ENCODE assay signal across 19 cellular contexts in genomic region chr9:14466828-14467227, GRCh38.
DNase-seq lines count a peak whose midpoint lies in the region; ATAC-seq and TF ChIP-seq lines count a peak whose summit lies in the region.
"Had no signal": no experiment of that assay in that cellular context is flagged by ENCODE, and none has a peak within 500 bp of the region (broad histone marks: within the 10 kb centered on the region; RNA-seq: fewer than 3 reads in every experiment).

No MANE protein-coding gene starts in this region.

- no peak overlapping the region for H4K91ac ChIP-seq in trophoblast cell (ENCODE audit: low read depth, low read length)

- H3K9ac ChIP-seq in iPS-20b (ENCODE audit: low read depth, low read length), result peak overlapping the region; percentile 30; the same call in 1 of the 2 replicates
- no peak overlapping the region for H3K9ac ChIP-seq in trophoblast cell (ENCODE audit: low read length)
- H3K9ac ChIP-seq: GM23248 had no signal

- no peak overlapping the region for H3K4me3 Mint-ChIP-seq in Caco-2 (ENCODE audit: unreplicated experiment)
- H3K4me3 Mint-ChIP-seq: CD14-positive monocyte, IgD-negative memory B cell had no signal

- CTCF ChIA-PET in Caco-2 (lab: Charles Lee), result interaction anchor here (1.9 kb wide), 1 partner anchor 186 kb away, joined by 9 read pairs; no protein-coding TSS in a partner anchor

- peaks cover 14% of the 10 kb centered on the region; the same call in 1 of the 2 replicates for H3K4me1 ChIP-seq in iPS-20b (ENCODE audit: insufficient read depth, low read length)
- H3K4me1 ChIP-seq in trophoblast cell (ENCODE audit: control insufficient read depth in 1 of 2, insufficient read depth in 2 of 2, low read length in 2 of 2), result no peaks in the 10 kb centered on the region
- no peaks in the 10 kb centered on the region for H3K4me1 ChIP-seq in Caco-2

- H3K9me3 Mint-ChIP-seq in Caco-2 (ENCODE audit: unreplicated experiment), result no peaks in the 10 kb centered on the region
- H3K9me3 Mint-ChIP-seq: IgD-negative memory B cell had no signal

- no peak overlapping the region for H4K8ac ChIP-seq in trophoblast cell (ENCODE audit: low read depth, low read length)

- no peaks in the 10 kb centered on the region for H3K9me3 ChIP-seq in iPS-20b (ENCODE audit: insufficient read depth, low read depth, low read length)
- H3K9me3 ChIP-seq in trophoblast cell (ENCODE audit: insufficient read depth, low read depth, low read length), result no peaks in the 10 kb centered on the region
- no peaks in the 10 kb centered on the region for H3K9me3 ChIP-seq in Caco-2

- H3K23ac ChIP-seq in trophoblast cell (ENCODE audit: low read length), result no peak overlapping the region

- no peaks in the 10 kb centered on the region for H3K36me3 Mint-ChIP-seq in Caco-2 (ENCODE audit: insufficient read depth, unreplicated experiment)
- H3K36me3 Mint-ChIP-seq: CD14-positive monocyte, IgD-negative memory B cell had no signal

- H2AK5ac ChIP-seq in trophoblast cell (ENCODE audit: low read length), result no peak overlapping the region

- intact Hi-C loops in Caco-2 (cut with micrococcal nuclease; ENCODE audit: unreplicated experiment) (loop anchor here (10.0 kb wide), 1 partner anchor 668 kb away; no protein-coding TSS in a partner anchor), left ventricle myocardium superior (cut with micrococcal nuclease) (loop anchor here (10.0 kb wide), 1 partner anchor 188 kb away; no protein-coding TSS in a partner anchor)

- H3K4me3 ChIP-seq in H7 (ENCODE audit: insufficient read depth, low read depth, low read length), result no peak overlapping the region
- H3K4me3 ChIP-seq in iPS-20b (ENCODE audit: low read length), result peak overlapping the region; percentile 23
- H3K4me3 ChIP-seq in trophoblast cell (ENCODE audit: low read depth, low read length), result no peak overlapping the region
- no peak overlapping the region for H3K4me3 ChIP-seq in Caco-2 (ENCODE audit: low read depth, low read length)
- H3K4me3 ChIP-seq: GM23248, PC-9 had no signal

- TF ChIP-seq CTCF in VCaP (conservative IDR thresholded peaks at IDR 0.05), result no peak
- TF ChIP-seq CTCF in Caco-2 (IDR thresholded peaks at IDR 0.05; ENCODE audit: insufficient read depth in 1 of 2, low read depth in 1 of 2, low read length in 1 of 2, severe bottlenecking in 1 of 2, unreplicated experiment in 1 of 2), result no peak

- POLR2A ChIA-PET in Caco-2 (lab: Charles Lee), result no interaction called here

- H3K18ac ChIP-seq in trophoblast cell (ENCODE audit: low read length), result no peak overlapping the region

- no peak overlapping the region for H3K4ac ChIP-seq in trophoblast cell (ENCODE audit: low read depth, low read length)

- no peak overlapping the region for H2BK5ac ChIP-seq in trophoblast cell (ENCODE audit: low read depth, low read length, poor library complexity)

- no peak overlapping the region for H3K14ac ChIP-seq in trophoblast cell (ENCODE audit: low read length)

- H3K27me3 Mint-ChIP-seq in Caco-2 (ENCODE audit: insufficient read depth, unreplicated experiment), result peaks cover 7% of the 10 kb centered on the region
- H3K27me3 Mint-ChIP-seq: IgD-negative memory B cell had no signal

- H2BK12ac ChIP-seq in trophoblast cell (ENCODE audit: low read length), result peak overlapping the region; percentile 68

- no peak overlapping the region for H3K4me2 ChIP-seq in trophoblast cell (ENCODE audit: low read length)
- H3K4me2 ChIP-seq: PC-9 had no signal

- H3K36me3 ChIP-seq in H7 (replicated peaks; ENCODE audit: control insufficient read depth, insufficient read depth, low read length) (no peaks in the 10 kb centered on the region), iPS-20b (ENCODE audit: insufficient read depth, low read depth, low read length) (no peaks in the 10 kb centered on the region), trophoblast cell (ENCODE audit: control insufficient read depth in 1 of 2, insufficient read depth in 2 of 2, low read length in 2 of 2) (no peaks in the 10 kb centered on the region), Caco-2 (ENCODE audit: control insufficient read depth, insufficient read depth, low read length) (no peaks in the 10 kb centered on the region)

- H3K79me1 ChIP-seq in trophoblast cell (ENCODE audit: low read length), result no peaks in the 10 kb centered on the region

- peak overlapping the region; percentile 89 for H3K27ac ChIP-seq in VCaP
- peak overlapping the region; percentile 5 for H3K27ac ChIP-seq in iPS-20b (ENCODE audit: low read length)
- no peak overlapping the region for H3K27ac ChIP-seq in trophoblast cell (ENCODE audit: low read depth, low read length)
- H3K27ac ChIP-seq: GM23248, PC-9, RWPE1 had no signal

- H3K27me3 ChIP-seq in H7 (ENCODE audit: control insufficient read depth, insufficient read depth, low read length) (no peaks in the 10 kb centered on the region), iPS-20b (ENCODE audit: insufficient read depth, low read length) (no peaks in the 10 kb centered on the region), trophoblast cell (ENCODE audit: insufficient read depth, low read length) (no peaks in the 10 kb centered on the region), Caco-2 (replicated peaks; ENCODE audit: control insufficient read depth, insufficient read depth, low read length) (no peaks in the 10 kb centered on the region)

- no peak overlapping the region for H4K12ac ChIP-seq in trophoblast cell (ENCODE audit: low read depth, low read length)

- no peak for ATAC-seq in left ventricle myocardium superior
- ATAC-seq: HCT116 had no signal

- no peaks in the 10 kb centered on the region for H3K79me2 ChIP-seq in trophoblast cell (ENCODE audit: control insufficient read depth, insufficient read depth, low read length, poor library complexity)

- no peak overlapping the region for H2AFZ ChIP-seq in trophoblast cell (ENCODE audit: insufficient read depth, low read length, poor library complexity)
- H2AFZ ChIP-seq: GM23248, PC-9 had no signal

- no peaks in the 10 kb centered on the region for H3K4me1 Mint-ChIP-seq in Caco-2 (ENCODE audit: low read depth, unreplicated experiment)
- H3K4me1 Mint-ChIP-seq: CD14-positive monocyte, IgD-negative memory B cell had no signal

- peak; percentile 42 for DNase-seq in H7
- no peak for DNase-seq in trophoblast cell
- DNase-seq in Caco-2, result no peak
- no peak for DNase-seq in activated CD4-positive, alpha-beta T cell treated with anti-CD3 and anti-CD28 coated beads, Interleukin-2, amount 50 U/mL, for 48 hours
- DNase-seq in left ventricle myocardium superior, result no peak
- DNase-seq: DMS53, GDM1, NCI-H1105 treated with DMSO at 0.1 percent for 48 hours, NCI-H2171 treated with DMSO at 0.1 percent for 48 hours, NCI-H526 treated with DMSO at 0.1 percent for 48 hours, PC-9, SHP77 treated with DMSO at 0.1 percent for 48 hours had no signal

- H2BK120ac ChIP-seq in trophoblast cell (ENCODE audit: insufficient read depth, low read length, poor library complexity), result peak overlapping the region; percentile 25

- BruUV-seq in Caco-2 (replicated peaks; lab: Mats Ljungman, UMichigan), result no TSS peak

- no peak overlapping the region for H3K27ac Mint-ChIP-seq in Caco-2 (ENCODE audit: unreplicated experiment)
- H3K27ac Mint-ChIP-seq: CD14-positive monocyte, IgD-negative memory B cell had no signal

- WGBS in trophoblast cell (ENCODE audit: extremely low coverage, insufficient coverage, insufficient read length), result no CpG with 5 or more reads among the region's 4 CpGs
